11 cellular contexts compared by ENCODE assay signal in genomic region chr12:86770871-86771270, GRCh38.
"Had no signal": no experiment of that assay in that cellular context is flagged by ENCODE, and none has a peak within 500 bp of the region (broad histone marks: within the 10 kb centered on the region; RNA-seq: fewer than 3 reads in every experiment).

No MANE protein-coding gene starts in this region.

- FAIRE-seq: H1, H54 had no signal

- ATAC-seq: GM23338, HCT116 had no signal

- H3K9me3 Mint-ChIP-seq: HFFc6 had no signal

- H3K9me3 ChIP-seq: HAP-1 had no signal

- H3K4me3 Mint-ChIP-seq: GM23338, H9, HFFc6 had no signal

- H3K27ac ChIP-seq: GM23248 had no signal

- H3K27ac Mint-ChIP-seq: GM23338, H9, HFFc6 had no signal

- DNase-seq: GM23248, GOT3, H7, H9, HCEC 1CT, HFFc6 had no signal

- H3K4me3 ChIP-seq: GM23248, GM23338, HAP-1 had no signal

- H3K36me3 ChIP-seq: HAP-1 had no signal
